8 cellular contexts compared by ENCODE assay signal in the genomic region with DNA sequence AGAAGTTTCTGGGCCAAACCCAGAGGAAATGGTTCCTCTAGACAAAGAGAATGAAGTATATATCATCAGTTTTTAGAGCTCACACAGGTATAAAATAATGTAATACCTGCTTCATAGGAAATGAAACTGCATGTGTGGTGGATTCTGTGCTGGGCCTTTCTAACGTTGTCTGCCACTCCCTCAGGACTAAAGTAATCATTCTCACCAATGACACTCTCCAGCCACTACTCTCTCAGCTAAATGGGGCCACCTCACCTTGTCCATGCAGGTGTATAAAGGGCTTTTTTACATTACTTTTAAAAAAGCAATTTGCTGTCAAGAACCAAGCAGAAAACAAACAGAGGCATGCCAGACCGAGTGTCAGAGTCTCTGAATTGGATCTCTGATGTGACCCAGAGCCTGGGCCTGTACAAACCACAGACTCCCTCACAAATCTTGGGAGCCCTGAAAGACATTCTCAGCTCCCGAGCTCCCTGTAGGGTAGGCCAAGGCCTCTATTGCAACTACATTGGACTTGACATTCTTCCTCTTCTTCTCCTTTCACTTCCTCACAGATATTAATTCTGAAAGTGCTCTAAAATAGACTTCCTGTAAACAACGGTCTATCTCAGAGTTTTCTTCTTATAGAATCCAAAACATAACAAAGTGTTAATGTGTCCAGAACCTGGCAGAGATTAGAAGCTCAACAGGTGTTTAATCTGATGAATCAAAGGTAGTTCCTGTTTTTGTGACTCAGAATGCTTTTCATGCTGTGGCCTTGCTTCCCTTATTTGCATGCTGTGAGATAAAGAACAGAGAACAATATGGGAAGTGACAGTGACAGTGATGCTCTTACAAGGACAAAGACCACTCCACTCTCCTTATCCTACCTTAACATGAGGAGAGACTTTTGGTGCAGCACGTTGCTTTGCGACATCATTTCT. TPM values are rescaled to one million over a fixed set of nuclear protein-coding genes. Genes with fewer than 3 reads are reported as not detected.
A peak's percentile ranks its signal among the peaks of the same experiment; 100 is the strongest.
DNase-seq lines count a peak whose midpoint lies in the region; ATAC-seq, FAIRE-seq and TF ChIP-seq lines count a peak whose summit lies in the region.

No MANE protein-coding gene starts in this region.

- DNase-seq in MM.1S = peak; percentile 92
- DNase-seq in endothelial cell of umbilical vein (ENCODE audit: low read depth, low spot score) = peak; percentile 22
- no peak for DNase-seq in DMS 273 treated with DMSO at 0.1 percent for 48 hours (lab: John Stamatoyannopoulos, UW)
- no peak for DNase-seq in SJCRH30
- no peak for DNase-seq in NCI-H226
- DNase-seq in T1000 (lab: John Stamatoyannopoulos, UW) = no peak

- POLR2A ChIA-PET in endothelial cell of umbilical vein (lab: Charles Lee) = no interaction called here

- TF ChIP-seq POLR2A in endothelial cell of umbilical vein (IDR thresholded peaks at IDR 0.05; ENCODE audit: low read depth, low read length) = no peak

- TF ChIP-seq CTCF in MM.1S (IDR thresholded peaks at IDR 0.05; ENCODE audit: low read length) (no peak), endothelial cell of umbilical vein (IDR thresholded peaks at IDR 0.05; ENCODE audit: extremely low read depth in 1 of 2, insufficient read depth in 1 of 2, low read depth in 1 of 2, low read length in 2 of 2) (no peak)

- H3K4me1 ChIP-seq in MM.1S (ENCODE audit: low read length) = peaks cover 42% of the 10 kb centered on the region
- peaks cover 8% of the 10 kb centered on the region for H3K4me1 ChIP-seq in endothelial cell of umbilical vein (ENCODE audit: control insufficient read depth, extremely low read depth, insufficient read depth, low read length)
- peaks cover 7% of the 10 kb centered on the region; the same call in 1 of the 2 replicates for H3K4me1 ChIP-seq in SJCRH30

- dilution Hi-C loops in endothelial cell of umbilical vein (cut with MboI; ENCODE audit: extremely low pct_ligation_motif_present, low sequenced_read_pairs) = no loop called here

- no peak for FAIRE-seq in endothelial cell of umbilical vein (lab: Jason Lieb, UNC)

- H3K79me2 ChIP-seq in MM.1S (ENCODE audit: low read length) (no peaks in the 10 kb centered on the region), endothelial cell of umbilical vein (ENCODE audit: control insufficient read depth, insufficient read depth, low read length) (no peaks in the 10 kb centered on the region)

- H3K27me3 ChIP-seq in MM.1S (replicated peaks; ENCODE audit: insufficient read depth, low read length) (no peaks in the 10 kb centered on the region), endothelial cell of umbilical vein (ENCODE audit: control insufficient read depth in 2 of 2, insufficient read depth in 2 of 2, low read length in 2 of 2) (peaks cover 0 to 4% of the 10 kb centered on the region in 2 experiments), SJCRH30 (no peaks in the 10 kb centered on the region)

- H3F3A ChIP-seq in MM.1S (ENCODE audit: insufficient read depth, low read length) = peaks cover 27% of the 10 kb centered on the region

- no peaks in the 10 kb centered on the region for H3K9me1 ChIP-seq in endothelial cell of umbilical vein (replicated peaks; ENCODE audit: control insufficient read depth, extremely low read depth, insufficient read depth, low read length)

- intact Hi-C loops in endothelial cell of umbilical vein (cut with micrococcal nuclease) = no loop called here

- H3K36me3 ChIP-seq in MM.1S (replicated peaks; ENCODE audit: insufficient read depth, low read length) (no peaks in the 10 kb centered on the region), endothelial cell of umbilical vein (ENCODE audit: control insufficient read depth in 2 of 2, extremely low read depth in 1 of 2, insufficient read depth in 2 of 2, low read length in 2 of 2) (no peaks in the 10 kb centered on the region), SJCRH30 (no peaks in the 10 kb centered on the region)

- CTCF ChIA-PET in endothelial cell of umbilical vein (lab: Charles Lee) = interaction anchor here (1.0 to 6.8 kb wide), 2 partner anchors 8 to 864 kb away, joined by 3 to 131 read pairs; no protein-coding TSS in a partner anchor

- H3K4me3 ChIP-seq in MM.1S (ENCODE audit: low read length) (peak overlapping the region; percentile 24), endothelial cell of umbilical vein (replicated peaks in 1 of 3; ENCODE audit: insufficient read depth in 1 of 3, low read depth in 1 of 3, low read length in 3 of 3) (no peak overlapping the region), SJCRH30 (no peak overlapping the region)

- H2AFZ ChIP-seq in MM.1S (ENCODE audit: low read length) (peak overlapping the region; percentile 14), endothelial cell of umbilical vein (ENCODE audit: low read depth, low read length) (no peak overlapping the region)

- H4K20me1 ChIP-seq in MM.1S (ENCODE audit: insufficient read depth, low read length) = no peaks in the 10 kb centered on the region
- H4K20me1 ChIP-seq in endothelial cell of umbilical vein (replicated peaks; ENCODE audit: control insufficient read depth, extremely low read depth, insufficient read depth, low read length) = no peaks in the 10 kb centered on the region

- H3K9me3 ChIP-seq in MM.1S (replicated peaks; ENCODE audit: insufficient read depth, low read length) (no peaks in the 10 kb centered on the region), endothelial cell of umbilical vein (replicated peaks; ENCODE audit: control insufficient read depth, insufficient read depth, low read length) (no peaks in the 10 kb centered on the region), SJCRH30 (replicated peaks) (no peaks in the 10 kb centered on the region)

- H3K4me2 ChIP-seq in MM.1S (ENCODE audit: low read depth, low read length) (peak overlapping the region; percentile 57), endothelial cell of umbilical vein (ENCODE audit: insufficient read depth, low read length) (no peak overlapping the region)

- BruUV-seq in endothelial cell of umbilical vein (replicated peaks; lab: Mats Ljungman, UMichigan) = no TSS peak

- H3K27ac ChIP-seq in MM.1S (ENCODE audit: low read length) = peak overlapping the region; percentile 88
- H3K27ac ChIP-seq in endothelial cell of umbilical vein (ENCODE audit: insufficient read depth, low read depth, low read length) = no peak overlapping the region
- no peak overlapping the region for H3K27ac ChIP-seq in SJCRH30

- no peaks in the 10 kb centered on the region for H3K9me2 ChIP-seq in MM.1S (replicated peaks; ENCODE audit: insufficient read depth, low read length)

- ATAC-seq in GM18519 (IDR thresholded peaks at IDR 0.05; ENCODE audit: low FRiP score, unreplicated experiment) (peak; percentile 81), GM21825 (IDR thresholded peaks at IDR 0.05; ENCODE audit: unreplicated experiment) (peak; percentile 82)

- peak overlapping the region; percentile 44 for H3K9ac ChIP-seq in MM.1S (ENCODE audit: low read length)
- no peak overlapping the region for H3K9ac ChIP-seq in endothelial cell of umbilical vein (replicated peaks; ENCODE audit: extremely low read depth, insufficient read depth, low read length)

TF ChIP-seq in endothelial cell of umbilical vein, 7 proteins besides CTCF, POLR2A, EP300 and RAD21:
- TF ChIP-seq MYC (IDR thresholded peaks at IDR 0.05; ENCODE audit: low read depth, low read length) = no peak
- TF ChIP-seq JUN (IDR thresholded peaks at IDR 0.05; ENCODE audit: borderline replicate concordance, insufficient read depth, insufficient read length, low read depth) = no peak
- peak; percentile 21 for TF ChIP-seq GATA2 (IDR thresholded peaks at IDR 0.05; ENCODE audit: insufficient read depth, insufficient read length, low read depth, low read length)

RNA-seq across cellular contexts. Expression of a gene that starts 8.6 kb away (rescaled TPM):
- not detected in 2 replicates for total RNA-seq in endothelial cell of umbilical vein
- polyA plus RNA-seq in endothelial cell of umbilical vein = not detected in 2 replicates
- 0.05 and 0.06 TPM in 2 replicates for polyA plus RNA-seq in endothelial cell of umbilical vein (2011; cell fraction: cytosol; rRNA removed)
- 0.08 TPM in 1 of 2 replicates, not detected in the other for polyA plus RNA-seq in endothelial cell of umbilical vein (2011; cell fraction: nucleus; rRNA removed)
- polyA plus RNA-seq in endothelial cell of umbilical vein (2012) = not detected in 2 replicates
- polyA minus RNA-seq in endothelial cell of umbilical vein = not detected in 2 replicates
- polyA minus RNA-seq in endothelial cell of umbilical vein (2011; cell fraction: cytosol; rRNA and poly(A)+ RNA removed) = not detected
- not detected in 2 replicates for polyA minus RNA-seq in endothelial cell of umbilical vein (2011; cell fraction: nucleus; rRNA and poly(A)+ RNA removed)
- total RNA-seq in SJCRH30 (2014; rRNA removed; shearing (Covaris generic)) = not detected in 2 replicates

RNA-seq across cellular contexts. Expression of a gene that starts 58.3 kb away (rescaled TPM):
- total RNA-seq in endothelial cell of umbilical vein = 174 and 183 TPM in 2 replicates
- polyA plus RNA-seq in endothelial cell of umbilical vein = 43.9 and 52.8 TPM in 2 replicates
- polyA plus RNA-seq in endothelial cell of umbilical vein (2011; cell fraction: cytosol; rRNA removed) = 105 TPM in 2 replicates
- 101 and 111 TPM in 2 replicates for polyA plus RNA-seq in endothelial cell of umbilical vein (2011; cell fraction: nucleus; rRNA removed)
- 120 and 181 TPM in 2 replicates for polyA plus RNA-seq in endothelial cell of umbilical vein (2012)
- 58.2 and 67.7 TPM in 2 replicates for polyA minus RNA-seq in endothelial cell of umbilical vein
- 20.9 TPM for polyA minus RNA-seq in endothelial cell of umbilical vein (2011; cell fraction: cytosol; rRNA and poly(A)+ RNA removed)
- 69.3 and 79.2 TPM in 2 replicates for polyA minus RNA-seq in endothelial cell of umbilical vein (2011; cell fraction: nucleus; rRNA and poly(A)+ RNA removed)
- total RNA-seq in SJCRH30 (2014; rRNA removed; shearing (Covaris generic)) = 55.5 and 63.8 TPM in 2 replicates

Comparison
In these comparisons a context has a peak if more than half of its experiments do, and no peak if none do; other contexts are left out.
1. DNase-seq: peak in MM.1S (single experiment) and endothelial cell of umbilical vein (single experiment); none in DMS 273 treated with DMSO at 0.1 percent for 48 hours (single experiment), SJCRH30 (0 of 2), NCI-H226 (single experiment) and T1000 (single experiment).